Comparison of ENCODE assay signal across 17 cellular contexts in genomic region chr4:184548321-184548650, GRCh38.
A peak's percentile ranks its signal among the peaks of the same experiment; 100 is the strongest.
DNase-seq lines count a peak whose midpoint lies in the region; ATAC-seq, FAIRE-seq and TF ChIP-seq lines count a peak whose summit lies in the region.
"Had no signal": no experiment of that assay in that cellular context is flagged by ENCODE, and none has a peak within 500 bp of the region (broad histone marks: within the 10 kb centered on the region; RNA-seq: fewer than 3 reads in every experiment).

No MANE protein-coding gene starts in this region.

- intact Hi-C loops in breast epithelium (cut with DNase I; ENCODE audit: low total_unique reads), result loop anchor here (10.0 kb wide), 2 partner anchors 253 to 1783 kb away; no protein-coding TSS in a partner anchor
- intact Hi-C loops in mammary epithelial cell (cut with micrococcal nuclease), result no loop called here
- intact Hi-C loops in GM12878 (cut with micrococcal nuclease; ENCODE audit: unreplicated experiment), result no loop called here
- intact Hi-C loops in lower lobe of right lung (cut with DNase I), result no loop called here
- intact Hi-C loops in pancreas (cut with DNase I), result loop anchor here in 1 of 3 donors (10.0 kb wide), 1 partner anchor 273 kb away; no protein-coding TSS in a partner anchor

- H3K4me2 ChIP-seq in mammary epithelial cell (ENCODE audit: insufficient read depth, low read depth, low read length), result no peak overlapping the region
- no peak overlapping the region for H3K4me2 ChIP-seq in GM12878 (ENCODE audit: control insufficient read depth, insufficient read depth)
- H3K4me2 ChIP-seq in MM.1S (ENCODE audit: low read depth, low read length), result no peak overlapping the region
- H3K4me2 ChIP-seq: KMS-11 had no signal

- no peaks in the 10 kb centered on the region for H3F3A ChIP-seq in MM.1S (ENCODE audit: insufficient read depth, low read length)

- H3K4me3 ChIP-seq in breast epithelium, result peak overlapping the region in 2 of 3 donors; percentile 20 to 56
- no peak overlapping the region for H3K4me3 ChIP-seq in mammary epithelial cell (replicated peaks in 1 of 3; ENCODE audit: insufficient read depth in 1 of 3, low read depth in 2 of 3, low read length in 3 of 3)
- no peak overlapping the region for H3K4me3 ChIP-seq in GM12878
- peak overlapping the region; percentile 37 for H3K4me3 ChIP-seq in lower lobe of right lung
- H3K4me3 ChIP-seq in upper lobe of left lung, result peak overlapping the region in 3 of 4 donors; percentile 2 to 15 (median 7)
- H3K4me3 ChIP-seq in pancreas, result no peak overlapping the region
- no peak overlapping the region for H3K4me3 ChIP-seq in MM.1S (ENCODE audit: low read length)

- H3K9ac ChIP-seq in mammary epithelial cell (ENCODE audit: insufficient read depth, low read length) (no peak overlapping the region), GM12878 (ENCODE audit: control insufficient read depth, insufficient read depth, low read length) (no peak overlapping the region), MM.1S (ENCODE audit: low read length) (no peak overlapping the region)
- H3K9ac ChIP-seq: KMS-11 had no signal

- TF ChIP-seq EP300 in GM12878 (IDR thresholded peaks at IDR 0.05; ENCODE audit: borderline replicate concordance in 1 of 2, control insufficient read depth in 1 of 2, low read depth in 2 of 2, low read length in 2 of 2) (no peak), upper lobe of left lung (IDR thresholded peaks at IDR 0.05) (no peak)

- no peaks in the 10 kb centered on the region for H4K20me1 ChIP-seq in mammary epithelial cell (ENCODE audit: insufficient read depth, low read length)
- no peaks in the 10 kb centered on the region for H4K20me1 ChIP-seq in GM12878 (ENCODE audit: control insufficient read depth, insufficient read depth)
- H4K20me1 ChIP-seq in MM.1S (ENCODE audit: insufficient read depth, low read length), result no peaks in the 10 kb centered on the region

- H3K27me3 ChIP-seq in breast epithelium, result no peaks in the 10 kb centered on the region
- no peaks in the 10 kb centered on the region for H3K27me3 ChIP-seq in mammary epithelial cell (ENCODE audit: insufficient read depth, low read length)
- H3K27me3 ChIP-seq in GM12878 (replicated peaks in 1 of 2; ENCODE audit: control insufficient read depth in 2 of 2, insufficient read depth in 2 of 2, low read length in 1 of 2), result no peaks in the 10 kb centered on the region
- no peaks in the 10 kb centered on the region for H3K27me3 ChIP-seq in lower lobe of right lung (ENCODE audit: low read depth)
- no peaks in the 10 kb centered on the region for H3K27me3 ChIP-seq in upper lobe of left lung
- peaks cover 0 to 5% (median 0%) of the 10 kb centered on the region in 4 donors for H3K27me3 ChIP-seq in pancreas
- no peaks in the 10 kb centered on the region for H3K27me3 ChIP-seq in MM.1S (replicated peaks; ENCODE audit: insufficient read depth, low read length)
- H3K27me3 ChIP-seq: heart left ventricle had no signal

- WGBS in mammary epithelial cell (ENCODE audit: low coverage, missing lambda C conversion rate), result 86% methylated on average over 4 of the region's 4 CpGs
- WGBS in GM12878 (ENCODE audit: insufficient coverage, insufficient replicate concordance, low lambda C conversion rate, missing lambda C conversion rate), result 54% methylated on average over 4 of the region's 4 CpGs
- WGBS in upper lobe of left lung, 2 donors, result 40 to 42% methylated on average over 4 of the region's 4 CpGs
- WGBS in pancreas, 2 donors, result 45 to 46% methylated on average over 4 of the region's 4 CpGs

- TF ChIP-seq POLR2A in breast epithelium (IDR thresholded peaks at IDR 0.05), result no peak
- TF ChIP-seq POLR2A in GM12878 (IDR thresholded peaks at IDR 0.05; ENCODE audit: low read depth, low read length), result no peak
- no peak for TF ChIP-seq POLR2A in upper lobe of left lung (IDR thresholded peaks at IDR 0.05)

- no TSS peak for BruUV-seq in mammary epithelial cell (replicated peaks; lab: Mats Ljungman, UMichigan)
- BruUV-seq in GM12878 (replicated peaks; lab: Mats Ljungman, UMichigan), result no TSS peak

- no peaks in the 10 kb centered on the region for H3K36me3 ChIP-seq in breast epithelium
- no peaks in the 10 kb centered on the region for H3K36me3 ChIP-seq in mammary epithelial cell (ENCODE audit: insufficient read depth, low read length)
- no peaks in the 10 kb centered on the region for H3K36me3 ChIP-seq in GM12878 (ENCODE audit: control insufficient read depth in 2 of 2, insufficient read depth in 2 of 2, low read length in 1 of 2)
- H3K36me3 ChIP-seq in lower lobe of right lung, result no peaks in the 10 kb centered on the region
- H3K36me3 ChIP-seq in upper lobe of left lung, result no peaks in the 10 kb centered on the region
- H3K36me3 ChIP-seq in pancreas, result no peaks in the 10 kb centered on the region
- no peaks in the 10 kb centered on the region for H3K36me3 ChIP-seq in MM.1S (replicated peaks; ENCODE audit: insufficient read depth, low read length)
- H3K36me3 ChIP-seq: heart left ventricle had no signal

- DNase-seq in breast epithelium (ENCODE audit: low spot score in 2 of 2) (no peak), mammary epithelial cell (no peak), GM12878 (ENCODE audit: low read depth, low spot score) (no peak), lower lobe of right lung (no peak), upper lobe of left lung (no peak), DMS114 treated with DMSO at 0.1 percent for 48 hours (lab: John Stamatoyannopoulos, UW; ENCODE audit: unreplicated experiment) (no peak), pancreas (no peak), MM.1S (no peak)
- DNase-seq: activated CD4-positive, alpha-beta T cell treated with anti-CD3 and anti-CD28 coated beads for 48 hours; activated T-cell treated with anti-CD3 and anti-CD28 coated beads, Interleukin-2, amount 50 U/mL, for 4 hours; heart left ventricle; NCI-H1694; NCI-H774; nephron progenitor cell; stimulated activated naive CD8-positive, alpha-beta T cell treated with anti-CD3 and anti-CD28 coated beads, Interleukin-15, Interleukin-2, amounts not matched to agents 100 U/mL and 50 U/mL, for 24 hours had no signal

- POLR2A ChIA-PET in GM12878 (lab: Charles Lee), result no interaction called here

- H3K79me2 ChIP-seq in mammary epithelial cell (ENCODE audit: insufficient read depth, low read length), result no peaks in the 10 kb centered on the region
- H3K79me2 ChIP-seq in GM12878 (ENCODE audit: control insufficient read depth, insufficient read depth, low read length), result no peaks in the 10 kb centered on the region
- H3K79me2 ChIP-seq in MM.1S (ENCODE audit: low read length), result no peaks in the 10 kb centered on the region

- H3K9me3 ChIP-seq in breast epithelium (no peaks in the 10 kb centered on the region), mammary epithelial cell (replicated peaks; ENCODE audit: insufficient read depth, low read length) (no peaks in the 10 kb centered on the region), GM12878 (replicated peaks; ENCODE audit: control insufficient read depth, insufficient read depth, low read length) (no peaks in the 10 kb centered on the region), lower lobe of right lung (no peaks in the 10 kb centered on the region), upper lobe of left lung (no peaks in the 10 kb centered on the region), pancreas (no peaks in the 10 kb centered on the region), MM.1S (replicated peaks; ENCODE audit: insufficient read depth, low read length) (no peaks in the 10 kb centered on the region)
- H3K9me3 ChIP-seq: heart left ventricle had no signal

- RAD21 ChIA-PET in GM12878 (lab: Charles Lee; ENCODE audit: unreplicated experiment), result no interaction called here

- H2AFZ ChIP-seq in mammary epithelial cell (ENCODE audit: low read depth, low read length) (no peak overlapping the region), GM12878 (ENCODE audit: control insufficient read depth, low read depth, low read length) (peak overlapping the region; percentile 33; the same call in 1 of the 2 replicates), MM.1S (ENCODE audit: low read length) (no peak overlapping the region)

- in situ Hi-C loops in mammary epithelial cell (cut with MboI; ENCODE audit: low sequenced_read_pairs in 2 of 2) (no loop called here), GM12878 (cut with MboI) (no loop called here)

- FAIRE-seq in GM12878 (lab: Jason Lieb, UNC) (no peak), pancreas (lab: Jason Lieb, UNC) (no peak)
- FAIRE-seq: GM18507 had no signal

- SMC1A ChIA-PET in GM12878 (lab: Charles Lee; ENCODE audit: uncharacterized antibody, unreplicated experiment), result no interaction called here

- no peak overlapping the region for H3K27ac ChIP-seq in breast epithelium
- H3K27ac ChIP-seq in mammary epithelial cell (ENCODE audit: insufficient read depth, low read depth, low read length), result no peak overlapping the region
- no peak overlapping the region for H3K27ac ChIP-seq in GM12878 (ENCODE audit: control insufficient read depth, insufficient read depth)
- H3K27ac ChIP-seq in lower lobe of right lung, result no peak overlapping the region
- peak overlapping the region in 1 of 4 donors; percentile 42 for H3K27ac ChIP-seq in upper lobe of left lung
- H3K27ac ChIP-seq in pancreas, result no peak overlapping the region
- no peak overlapping the region for H3K27ac ChIP-seq in MM.1S (ENCODE audit: low read length)
- H3K27ac ChIP-seq: KMS-11 had no signal

- H3K9me2 ChIP-seq in MM.1S (replicated peaks; ENCODE audit: insufficient read depth, low read length), result no peaks in the 10 kb centered on the region; the same call in 1 of the 2 replicates

- no peak for ATAC-seq in GM12878
- peak in 1 of 2 donors; percentile 21 for ATAC-seq in lower lobe of right lung
- no peak for ATAC-seq in upper lobe of left lung (ENCODE audit: low FRiP score in 2 of 2)
- ATAC-seq in pancreas, result no peak
- ATAC-seq: activated T-cell treated with anti-CD3 and anti-CD28 coated beads, Interleukin-2, amount 50 U/mL, for 4 hours; stimulated activated naive CD8-positive, alpha-beta T cell treated with anti-CD3 and anti-CD28 coated beads, Interleukin-15, Interleukin-2, amounts not matched to agents 100 U/mL and 50 U/mL, for 24 hours had no signal

- H3K4me1 ChIP-seq in breast epithelium (no peaks in the 10 kb centered on the region), mammary epithelial cell (ENCODE audit: insufficient read depth, low read length) (no peaks in the 10 kb centered on the region), GM12878 (ENCODE audit: control insufficient read depth, insufficient read depth, low read length) (no peaks in the 10 kb centered on the region), lower lobe of right lung (peaks cover 10% of the 10 kb centered on the region), upper lobe of left lung (peaks cover 0 to 6% (median 0%) of the 10 kb centered on the region in 4 donors), pancreas (no peaks in the 10 kb centered on the region), MM.1S (ENCODE audit: low read length) (no peaks in the 10 kb centered on the region)

- no peak for TF ChIP-seq RAD21 in GM12878 (IDR thresholded peaks at IDR 0.05; ENCODE audit: insufficient read depth, low read depth, low read length)

- TF ChIP-seq CTCF in breast epithelium (IDR thresholded peaks at IDR 0.05) (no peak), mammary epithelial cell (conservative IDR thresholded peaks at IDR 0.05 in 1 of 2, IDR thresholded peaks at IDR 0.05 in 1 of 2; ENCODE audit: extremely low read depth in 1 of 2, insufficient read depth in 1 of 2, low read depth in 1 of 2, low read length in 2 of 2) (no peak), GM12878 (IDR thresholded peaks at IDR 0.05 in 2 of 3, conservative IDR thresholded peaks at IDR 0.05 in 1 of 3; ENCODE audit: control insufficient read depth in 2 of 3, extremely low read depth in 1 of 3, insufficient read depth in 1 of 3, low read depth in 3 of 3, low read length in 3 of 3) (no peak), lower lobe of right lung (IDR thresholded peaks at IDR 0.05) (no peak), upper lobe of left lung (IDR thresholded peaks at IDR 0.05) (no peak), pancreas (IDR thresholded peaks at IDR 0.05) (no peak), MM.1S (IDR thresholded peaks at IDR 0.05; ENCODE audit: low read length) (no peak)

- dilution Hi-C loops in mammary epithelial cell (cut with HindIII; ENCODE audit: low sequenced_read_pairs), result no loop called here

- CTCF ChIA-PET in mammary epithelial cell (lab: Charles Lee; ENCODE audit: low non-redundant PET) (no interaction called here), GM12878 (lab: Yijun Ruan, JAX) (no interaction called here)

Comparison
In these comparisons a context has a peak if more than half of its experiments do, and no peak if none do; other contexts are left out.
1. H3K4me3 ChIP-seq: peak in breast epithelium (2 of 3), lower lobe of right lung (single experiment) and upper lobe of left lung (3 of 4); none in mammary epithelial cell (0 of 3), GM12878 (single experiment), pancreas (0 of 4) and MM.1S (single experiment).